13 cellular contexts compared by ENCODE assay signal in genomic region chr19:13574933-13575332, GRCh38.
DNase-seq lines count a peak whose midpoint lies in the region; ATAC-seq and TF ChIP-seq lines count a peak whose summit lies in the region.
"Had no signal": no experiment of that assay in that cellular context is flagged by ENCODE, and none has a peak within 500 bp of the region (broad histone marks: within the 10 kb centered on the region; RNA-seq: fewer than 3 reads in every experiment).

No MANE protein-coding gene starts in this region.

- TF ChIP-seq CTCF in AG10803 (conservative IDR thresholded peaks at IDR 0.05; ENCODE audit: low read length) (peak; percentile 63), H9 (conservative IDR thresholded peaks at IDR 0.05) (peak; percentile 68), SK-N-SH (IDR thresholded peaks at IDR 0.05) (peak; percentile 54), glutamatergic neuron (IDR thresholded peaks at IDR 0.05; ENCODE audit: partially characterized antibody, unreplicated experiment) (peak; percentile 16)

- H3K4me2 ChIP-seq in H9 (ENCODE audit: insufficient read depth, insufficient read length, low read length) (no peak overlapping the region), SK-N-SH (no peak overlapping the region)

- peak; percentile 52 for TF ChIP-seq RAD21 in SK-N-SH (IDR thresholded peaks at IDR 0.05; ENCODE audit: low read length)

- H2BK15ac ChIP-seq in H9 (ENCODE audit: low read depth, low read length), result no peak overlapping the region

- no peaks in the 10 kb centered on the region for H3K79me1 ChIP-seq in H9 (ENCODE audit: insufficient read depth, low read depth, low read length, poor library complexity, severe bottlenecking)

- peaks cover 13% of the 10 kb centered on the region for H3K27me3 Mint-ChIP-seq in H9 (ENCODE audit: low read depth)
- peaks cover 11% of the 10 kb centered on the region for H3K27me3 Mint-ChIP-seq in glutamatergic neuron (ENCODE audit: unreplicated experiment)

- no peak for TF ChIP-seq EP300 in SK-N-SH (IDR thresholded peaks at IDR 0.05; ENCODE audit: borderline replicate concordance in 1 of 2, low read depth in 1 of 2, low read length in 1 of 2)

- H3K4me3 Mint-ChIP-seq in H9 (no peak overlapping the region), glutamatergic neuron (ENCODE audit: unreplicated experiment) (no peak overlapping the region)
- H3K4me3 Mint-ChIP-seq: activated naive CD4-positive, alpha-beta T cell treated with anti-CD3 and anti-CD28 coated beads, Interleukin-2, amount 50 U/mL, for 24 hours had no signal

- H3K56ac ChIP-seq in H9 (ENCODE audit: insufficient read length, low read depth, low read length), result no peak overlapping the region

- no peaks in the 10 kb centered on the region for H3K27me3 ChIP-seq in H9 (ENCODE audit: insufficient read depth, low read length)
- peaks cover 39% of the 10 kb centered on the region for H3K27me3 ChIP-seq in SK-N-SH (ENCODE audit: insufficient read depth)

- H3K9me3 Mint-ChIP-seq in H9, result peaks cover 21 to 25% of the 10 kb centered on the region in 2 experiments
- H3K9me3 Mint-ChIP-seq in glutamatergic neuron (ENCODE audit: unreplicated experiment), result peaks cover 7% of the 10 kb centered on the region

- no CpG with 5 or more reads among the region's 11 CpGs for WGBS in H9 (ENCODE audit: extremely low coverage, insufficient read length, low lambda C conversion rate)
- WGBS in SK-N-SH (ENCODE audit: low lambda C conversion rate), result 2% methylated on average over 10 of the region's 11 CpGs

- no peaks in the 10 kb centered on the region for H3K9me2 ChIP-seq in SK-N-SH

- no peaks in the 10 kb centered on the region for H3K36me3 ChIP-seq in SK-N-SH (replicated peaks in 1 of 2; ENCODE audit: control insufficient read depth in 1 of 2, insufficient read depth in 2 of 2, low read length in 1 of 2)
- H3K36me3 ChIP-seq: neutrophil had no signal

- no peaks in the 10 kb centered on the region for H3F3A ChIP-seq in SK-N-SH (replicated peaks; ENCODE audit: insufficient read depth)

- no peak overlapping the region for H2BK120ac ChIP-seq in H9 (ENCODE audit: low read depth, low read length, poor library complexity, severe bottlenecking)

- H3T11ph ChIP-seq in H9 (ENCODE audit: low read length), result no peak overlapping the region

- H2BK20ac ChIP-seq in H9 (ENCODE audit: low read depth, low read length, poor library complexity, severe bottlenecking), result no peak overlapping the region

- H3K9ac ChIP-seq in H9 (ENCODE audit: extremely low read depth, insufficient read length, low read length), result no peak overlapping the region
- no peak overlapping the region for H3K9ac ChIP-seq in SK-N-SH

- H3K27ac Mint-ChIP-seq in H9 (no peak overlapping the region), glutamatergic neuron (ENCODE audit: unreplicated experiment) (no peak overlapping the region)
- H3K27ac Mint-ChIP-seq: activated naive CD4-positive, alpha-beta T cell treated with anti-CD3 and anti-CD28 coated beads, Interleukin-2, amount 50 U/mL, for 24 hours had no signal

- H3K18ac ChIP-seq in H9 (ENCODE audit: insufficient read length, low read depth, low read length), result no peak overlapping the region

- no peak overlapping the region for H4K91ac ChIP-seq in H9 (ENCODE audit: insufficient read length, low read depth, low read length)

- no peak overlapping the region for H3K27ac ChIP-seq in H9 (ENCODE audit: insufficient read length, low read depth, low read length)
- no peak overlapping the region for H3K27ac ChIP-seq in SK-N-SH (ENCODE audit: low read depth in 2 of 2, low read length in 1 of 2)
- H3K27ac ChIP-seq: neutrophil had no signal

- POLR2A ChIA-PET in SK-N-SH (lab: Yijun Ruan, JAX), result no interaction called here

- H3K23me2 ChIP-seq in H9 (ENCODE audit: insufficient read length, low read depth, low read length, poor library complexity, severe bottlenecking), result no peaks in the 10 kb centered on the region

- peaks cover 5 to 6% of the 10 kb centered on the region in 2 experiments for H3K4me1 Mint-ChIP-seq in H9
- peaks cover 9% of the 10 kb centered on the region for H3K4me1 Mint-ChIP-seq in glutamatergic neuron (ENCODE audit: low read depth, unreplicated experiment)
- H3K4me1 Mint-ChIP-seq: activated naive CD4-positive, alpha-beta T cell treated with anti-CD3 and anti-CD28 coated beads, Interleukin-2, amount 50 U/mL, for 24 hours had no signal

- no peak overlapping the region for H2AFZ ChIP-seq in H9 (ENCODE audit: low read length)
- no peak overlapping the region for H2AFZ ChIP-seq in SK-N-SH (ENCODE audit: low read depth)

- peaks cover 11% of the 10 kb centered on the region for H3K9me3 ChIP-seq in H9 (ENCODE audit: control insufficient read depth, low read depth, low read length)
- H3K9me3 ChIP-seq in SK-N-SH, result 0 out of 2 replicates have a peak, but pooled peaks cover 6% of the 10 kb centered on the region

- H4K20me1 ChIP-seq in H9 (ENCODE audit: control insufficient read depth, insufficient read depth, insufficient read length) (no peaks in the 10 kb centered on the region), SK-N-SH (ENCODE audit: insufficient read depth) (no peaks in the 10 kb centered on the region)

- peak; percentile 50 for DNase-seq in AG10803 (ENCODE audit: low read depth)
- peak; percentile 45 for DNase-seq in H9
- DNase-seq in SK-N-SH, result peak; percentile 43
- peak; percentile 31 for DNase-seq in glutamatergic neuron
- DNase-seq in NK-92 treated with Interleukin-12 subunit alpha and Interleukin-12 subunit beta, amount 100 ng/mL, for 24 hours (lab: John Stamatoyannopoulos, UW), result no peak
- DNase-seq: kidney, NCI-H1694 treated with DMSO at 0.1 percent for 48 hours, SHP77 had no signal

- H3K36me3 Mint-ChIP-seq in H9 (ENCODE audit: insufficient read depth in 1 of 3, low read depth in 3 of 3) (peaks cover 0 to 8% (median 0%) of the 10 kb centered on the region in 3 experiments; a peak in 3 of 7 replicates), glutamatergic neuron (ENCODE audit: unreplicated experiment) (peaks cover 26% of the 10 kb centered on the region)

- H2BK12ac ChIP-seq in H9 (ENCODE audit: insufficient read length, low read depth, low read length), result no peak overlapping the region

- no peaks in the 10 kb centered on the region for H3K4me1 ChIP-seq in H9 (ENCODE audit: insufficient read depth, low read length)
- no peaks in the 10 kb centered on the region for H3K4me1 ChIP-seq in SK-N-SH (ENCODE audit: control insufficient read depth in 1 of 2, insufficient read depth in 2 of 2, low read depth in 1 of 2, low read length in 1 of 2)

- H3K23ac ChIP-seq in H9 (ENCODE audit: insufficient read length, low read depth, low read length), result no peak overlapping the region

- no peak overlapping the region for H2BK5ac ChIP-seq in H9 (ENCODE audit: insufficient read length, low read length)

- ATAC-seq in HG02623 (IDR thresholded peaks at IDR 0.05; ENCODE audit: unreplicated experiment) (no peak), HG02642 (IDR thresholded peaks at IDR 0.05; ENCODE audit: poor library complexity, unreplicated experiment) (no peak), GM18858 (IDR thresholded peaks at IDR 0.05; ENCODE audit: unreplicated experiment) (no peak)

- CTCF ChIA-PET in SK-N-SH (lab: Yijun Ruan, JAX), result interaction anchor here (0.6 to 1.6 kb wide), 6 partner anchors 13 to 468 kb away, joined by 3 to 10 read pairs (median 3); no protein-coding TSS in a partner anchor

- H3K4ac ChIP-seq in H9 (ENCODE audit: low read depth, low read length), result no peak overlapping the region

- H4K8ac ChIP-seq in H9 (replicated peaks; ENCODE audit: insufficient read length, low read depth, low read length), result no peak overlapping the region

- H4K5ac ChIP-seq in H9 (ENCODE audit: insufficient read length, low read depth, low read length), result no peak overlapping the region

- H2AK5ac ChIP-seq in H9 (ENCODE audit: insufficient read length, low read length), result no peak overlapping the region

- no peak overlapping the region for H3K14ac ChIP-seq in H9 (ENCODE audit: insufficient read depth, low read length)

- no peak overlapping the region for H3K4me3 ChIP-seq in AG10803 (ENCODE audit: low read length)
- H3K4me3 ChIP-seq in SK-N-SH (ENCODE audit: low read depth in 2 of 2, low read length in 1 of 2), result no peak overlapping the region

- no peaks in the 10 kb centered on the region for H3K79me2 ChIP-seq in H9 (ENCODE audit: insufficient read depth, low read length)
- no peaks in the 10 kb centered on the region for H3K79me2 ChIP-seq in SK-N-SH (ENCODE audit: insufficient read depth)

TF ChIP-seq in SK-N-SH, 30 proteins besides CTCF, POLR2A, EP300 and RAD21:
- TF ChIP-seq SMC3 (IDR thresholded peaks at IDR 0.05; ENCODE audit: low read depth, low read length) (peak; percentile 55), SIN3A (IDR thresholded peaks at IDR 0.05; ENCODE audit: borderline replicate concordance, low read depth, low read length) (no peak)

Comparison
In these comparisons a context has a peak if more than half of its experiments do, and no peak if none do; other contexts are left out.
1. CTCF ChIP-seq: peak in every context shown above with its lines; median percentile 68 in H9; 63 in AG10803; 54 in SK-N-SH; 16 in glutamatergic neuron.